Comparison of ENCODE assay signal across 23 cellular contexts in genomic region chr5:160547872-160548271, GRCh38.
"Had no signal": no experiment of that assay in that cellular context is flagged by ENCODE, and none has a peak within 500 bp of the region (broad histone marks: within the 10 kb centered on the region; RNA-seq: fewer than 3 reads in every experiment).

No MANE protein-coding gene starts in this region.

- H3K27ac Mint-ChIP-seq: dendritic cell treated with granulocyte-macrophage colony-stimulating factor and Interleukin-4, amounts not matched to agents 40 ng/mL and 50 ng/mL, for 4 days; immature natural killer cell; memory B cell; natural killer cell; progenitor cell of endocrine pancreas; stimulated activated effector memory CD8-positive, alpha-beta T cell treated with anti-CD3 and anti-CD28 coated beads, Interleukin-12 subunit alpha, Interleukin-12 subunit beta, amount 100 ng/mL, for 72 hours had no signal

- H3K4me1 ChIP-seq: colonic mucosa, lower lobe of right lung, parathyroid adenoma, stomach, thyroid gland, vagina had no signal

- H3K4me3 Mint-ChIP-seq: dendritic cell treated with granulocyte-macrophage colony-stimulating factor and Interleukin-4, amounts not matched to agents 40 ng/mL and 50 ng/mL, for 4 days; immature natural killer cell; memory B cell; natural killer cell; stimulated activated effector memory CD8-positive, alpha-beta T cell treated with anti-CD3 and anti-CD28 coated beads, Interleukin-12 subunit alpha, Interleukin-12 subunit beta, amount 100 ng/mL, for 72 hours had no signal

- H3K9me3 ChIP-seq: colonic mucosa, lower lobe of right lung, neutrophil, stomach, thyroid gland, vagina had no signal

- ATAC-seq: left ventricle myocardium superior; lower lobe of right lung; natural killer cell; sciatic nerve; stimulated activated effector memory CD8-positive, alpha-beta T cell treated with anti-CD3 and anti-CD28 coated beads, Interleukin-12 subunit alpha, Interleukin-12 subunit beta, amount 100 ng/mL, for 72 hours had no signal

- DNase-seq: colonic mucosa; effector CD8-positive, alpha-beta T cell; glutamatergic neuron; hypothalamus; immature natural killer cell; islet precursor cell; left ventricle myocardium superior; lower lobe of right lung; natural killer cell; stimulated activated CD4-positive, alpha-beta T cell treated with anti-CD3 and anti-CD28 coated beads, Interleukin-2, amount 100 ng/mL, for 24 hours; stimulated activated CD4-positive, alpha-beta T cell treated with anti-CD3 and anti-CD28 coated beads, Interleukin-4, amount 100 ng/mL, for 24 hours; stimulated activated naive CD4-positive, alpha-beta T cell treated with Interleukin-2 at 50 U/mL for 16 hours; stomach; thyroid gland; trophoblast cell had no signal

- H3K27me3 Mint-ChIP-seq: dendritic cell treated with granulocyte-macrophage colony-stimulating factor and Interleukin-4, amounts not matched to agents 40 ng/mL and 50 ng/mL, for 4 days; memory B cell; progenitor cell of endocrine pancreas had no signal

- H3K27me3 ChIP-seq: colonic mucosa, neutrophil, thyroid gland, vagina had no signal

- H3K36me3 ChIP-seq: colonic mucosa, lower lobe of right lung, neutrophil, stomach, thyroid gland, vagina had no signal

- H3K4me3 ChIP-seq: colonic mucosa, lower lobe of right lung, stomach, thyroid gland, vagina had no signal

- H3K36me3 Mint-ChIP-seq: immature natural killer cell; natural killer cell; stimulated activated effector memory CD8-positive, alpha-beta T cell treated with anti-CD3 and anti-CD28 coated beads, Interleukin-12 subunit alpha, Interleukin-12 subunit beta, amount 100 ng/mL, for 72 hours had no signal

- H3K9ac ChIP-seq: parathyroid adenoma had no signal

- H3K9me3 Mint-ChIP-seq: natural killer cell; stimulated activated effector memory CD8-positive, alpha-beta T cell treated with anti-CD3 and anti-CD28 coated beads, Interleukin-12 subunit alpha, Interleukin-12 subunit beta, amount 100 ng/mL, for 72 hours had no signal

- H3K4me1 Mint-ChIP-seq: immature natural killer cell; memory B cell; natural killer cell; stimulated activated effector memory CD8-positive, alpha-beta T cell treated with anti-CD3 and anti-CD28 coated beads, Interleukin-12 subunit alpha, Interleukin-12 subunit beta, amount 100 ng/mL, for 72 hours had no signal

- H3K27ac ChIP-seq: colonic mucosa, lower lobe of right lung, neutrophil, parathyroid adenoma, stomach, thyroid gland, vagina had no signal
